Comparison of ENCODE assay signal across 9 cellular contexts in genomic region chr3:121855555-121855954, GRCh38. TPM values are rescaled to one million over a fixed set of nuclear protein-coding genes. Genes with fewer than 3 reads are reported as not detected.
DNase-seq lines count a peak whose midpoint lies in the region; ATAC-seq and TF ChIP-seq lines count a peak whose summit lies in the region.
"Had no signal": no experiment of that assay in that cellular context is flagged by ENCODE, and none has a peak within 500 bp of the region (broad histone marks: within the 10 kb centered on the region; RNA-seq: fewer than 3 reads in every experiment).

No MANE protein-coding gene starts in this region.

- no peak overlapping the region for H3K27ac ChIP-seq in DOHH2 (ENCODE audit: low read depth, low read length)

- H3K27me3 ChIP-seq in DOHH2 (ENCODE audit: control insufficient read depth, low read length), result no peaks in the 10 kb centered on the region

- no peaks in the 10 kb centered on the region for H3K27me3 Mint-ChIP-seq in WTC11 (ENCODE audit: low read depth)

- H3K4me1 ChIP-seq in DOHH2 (ENCODE audit: control insufficient read depth, low read length), result no peaks in the 10 kb centered on the region

- no peak overlapping the region for H3K4me3 Mint-ChIP-seq in WTC11

- peaks cover 89% of the 10 kb centered on the region for H3K79me2 ChIP-seq in DOHH2 (ENCODE audit: control insufficient read depth, low read length)

- CTCF ChIA-PET in WTC11 (lab: Charles Lee), result no interaction called here

- peak; percentile 92 for ATAC-seq in WTC11
- ATAC-seq in left lobe of liver, result peak; percentile 39
- no peak for ATAC-seq in HG03196 (IDR thresholded peaks at IDR 0.05; ENCODE audit: unreplicated experiment)

- H3K4me1 Mint-ChIP-seq in WTC11, result peaks cover 4% of the 10 kb centered on the region; the same call in 1 of the 2 replicates

- peaks cover 3% of the 10 kb centered on the region; the same call in 1 of the 2 replicates for H3K9me3 Mint-ChIP-seq in WTC11

- no peaks in the 10 kb centered on the region for H3F3A ChIP-seq in DOHH2 (ENCODE audit: control insufficient read depth, insufficient read depth)

- no peak overlapping the region for H3K4me2 ChIP-seq in DOHH2 (ENCODE audit: low read length)

- H3K27ac Mint-ChIP-seq in WTC11, result no peak overlapping the region

- H3K4me3 ChIP-seq in DOHH2 (ENCODE audit: low read length), result no peak overlapping the region

- no peaks in the 10 kb centered on the region for H3K9me2 ChIP-seq in DOHH2 (replicated peaks; ENCODE audit: control insufficient read depth, low read length)

- no peaks in the 10 kb centered on the region for H3K9me3 ChIP-seq in DOHH2 (ENCODE audit: control insufficient read depth, insufficient read depth, low read length)

- POLR2A ChIA-PET in WTC11 (lab: Charles Lee), result no interaction called here

- peak; percentile 15 for DNase-seq in HT1080 (ENCODE audit: low read depth)
- no peak for DNase-seq in WTC11 (ENCODE audit: low spot score)
- no peak for DNase-seq in left lobe of liver (ENCODE audit: low spot score)
- no peak for DNase-seq in 8988T
- DNase-seq in A172 (ENCODE audit: low spot score), result no peak
- no peak for DNase-seq in HCEC 1CT
- DNase-seq: retina had no signal

- H3K36me3 Mint-ChIP-seq in WTC11, result peaks cover 13% of the 10 kb centered on the region

- peak; percentile 63 for TF ChIP-seq CTCF in DOHH2 (IDR thresholded peaks at IDR 0.05; ENCODE audit: low read depth, low read length, poor library complexity, severe bottlenecking)
- TF ChIP-seq CTCF in WTC11 (IDR thresholded peaks at IDR 0.05), result peak; percentile 17; the same call in 1 of the 2 replicates

- H3K36me3 ChIP-seq in DOHH2 (ENCODE audit: control insufficient read depth, low read length), result peaks cover 79% of the 10 kb centered on the region

- no peaks in the 10 kb centered on the region for H4K20me1 ChIP-seq in DOHH2 (ENCODE audit: control insufficient read depth, insufficient read depth, low read depth, low read length)

TF ChIP-seq in WTC11, 78 proteins besides CTCF, POLR2A, EP300 and RAD21 (continues in another document):
- TF ChIP-seq ZNF396 (CRISPR knock-in tag; IDR thresholded peaks at IDR 0.05; ENCODE audit: borderline replicate concordance), result no peak
- TF ChIP-seq ETV6 (CRISPR knock-in tag; IDR thresholded peaks at IDR 0.05), result no peak
- TF ChIP-seq ATF6 (CRISPR knock-in tag; IDR thresholded peaks at IDR 0.05), result no peak
- no peak for TF ChIP-seq SP1 (CRISPR knock-in tag; conservative IDR thresholded peaks at IDR 0.05)
- no peak for TF ChIP-seq TEAD4 (CRISPR knock-in tag; IDR thresholded peaks at IDR 0.05)
- TF ChIP-seq RELA (CRISPR knock-in tag; IDR thresholded peaks at IDR 0.05; ENCODE audit: borderline replicate concordance), result no peak
- TF ChIP-seq KAT7 (CRISPR knock-in tag; IDR thresholded peaks at IDR 0.05; ENCODE audit: borderline replicate concordance), result no peak
- TF ChIP-seq ERG (CRISPR knock-in tag; IDR thresholded peaks at IDR 0.05), result no peak
- no peak for TF ChIP-seq FOXJ3 (CRISPR knock-in tag; IDR thresholded peaks at IDR 0.05; ENCODE audit: borderline replicate concordance)
- TF ChIP-seq ZNF416 (CRISPR knock-in tag; IDR thresholded peaks at IDR 0.05), result no peak
- no peak for TF ChIP-seq CREB1 (CRISPR knock-in tag; IDR thresholded peaks at IDR 0.05)
- TF ChIP-seq, protein P1, sequence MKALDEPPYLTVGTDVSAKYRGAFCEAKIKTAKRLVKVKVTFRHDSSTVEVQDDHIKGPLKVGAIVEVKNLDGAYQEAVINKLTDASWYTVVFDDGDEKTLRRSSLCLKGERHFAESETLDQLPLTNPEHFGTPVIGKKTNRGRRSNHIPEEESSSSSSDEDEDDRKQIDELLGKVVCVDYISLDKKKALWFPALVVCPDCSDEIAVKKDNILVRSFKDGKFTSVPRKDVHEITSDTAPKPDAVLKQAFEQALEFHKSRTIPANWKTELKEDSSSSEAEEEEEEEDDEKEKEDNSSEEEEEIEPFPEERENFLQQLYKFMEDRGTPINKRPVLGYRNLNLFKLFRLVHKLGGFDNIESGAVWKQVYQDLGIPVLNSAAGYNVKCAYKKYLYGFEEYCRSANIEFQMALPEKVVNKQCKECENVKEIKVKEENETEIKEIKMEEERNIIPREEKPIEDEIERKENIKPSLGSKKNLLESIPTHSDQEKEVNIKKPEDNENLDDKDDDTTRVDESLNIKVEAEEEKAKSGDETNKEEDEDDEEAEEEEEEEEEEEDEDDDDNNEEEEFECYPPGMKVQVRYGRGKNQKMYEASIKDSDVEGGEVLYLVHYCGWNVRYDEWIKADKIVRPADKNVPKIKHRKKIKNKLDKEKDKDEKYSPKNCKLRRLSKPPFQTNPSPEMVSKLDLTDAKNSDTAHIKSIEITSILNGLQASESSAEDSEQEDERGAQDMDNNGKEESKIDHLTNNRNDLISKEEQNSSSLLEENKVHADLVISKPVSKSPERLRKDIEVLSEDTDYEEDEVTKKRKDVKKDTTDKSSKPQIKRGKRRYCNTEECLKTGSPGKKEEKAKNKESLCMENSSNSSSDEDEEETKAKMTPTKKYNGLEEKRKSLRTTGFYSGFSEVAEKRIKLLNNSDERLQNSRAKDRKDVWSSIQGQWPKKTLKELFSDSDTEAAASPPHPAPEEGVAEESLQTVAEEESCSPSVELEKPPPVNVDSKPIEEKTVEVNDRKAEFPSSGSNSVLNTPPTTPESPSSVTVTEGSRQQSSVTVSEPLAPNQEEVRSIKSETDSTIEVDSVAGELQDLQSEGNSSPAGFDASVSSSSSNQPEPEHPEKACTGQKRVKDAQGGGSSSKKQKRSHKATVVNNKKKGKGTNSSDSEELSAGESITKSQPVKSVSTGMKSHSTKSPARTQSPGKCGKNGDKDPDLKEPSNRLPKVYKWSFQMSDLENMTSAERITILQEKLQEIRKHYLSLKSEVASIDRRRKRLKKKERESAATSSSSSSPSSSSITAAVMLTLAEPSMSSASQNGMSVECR (CRISPR knock-in tag; IDR thresholded peaks at IDR 0.05; ENCODE audit: borderline replicate concordance), result no peak
- TF ChIP-seq MYBL2 (CRISPR knock-in tag; IDR thresholded peaks at IDR 0.05), result no peak

RNA-seq across cellular contexts. Expression of gene EAF2, which starts 20.5 kb away (rescaled TPM):
- total RNA-seq in HT1080 (2014; rRNA removed; shearing (Covaris generic)), result 2.1 and 3.7 TPM in 2 replicates
- polyA plus RNA-seq in HT1080 (2015; cell fraction: cytosol; rRNA removed), result 2.8 and 3.6 TPM in 2 replicates
- polyA plus RNA-seq in HT1080 (2015; cell fraction: nucleus; rRNA removed), result 1.3 and 1.8 TPM in 2 replicates
- total RNA-seq in WTC11 (2021) (5.3 to 7.6 TPM (median 7.0 TPM) in 3 replicates), left lobe of liver (2.2 TPM)
- 4.5 and 4.7 TPM in 2 replicates for total RNA-seq in A172 (2014; rRNA removed; shearing (Covaris generic))

RNA-seq across cellular contexts. Expression of gene IQCB1, which starts 20.7 kb away (rescaled TPM):
- 28.8 and 33.2 TPM in 2 replicates for total RNA-seq in HT1080 (2014; rRNA removed; shearing (Covaris generic))
- polyA plus RNA-seq in HT1080 (2015; cell fraction: cytosol; rRNA removed), result 33.3 and 34.8 TPM in 2 replicates
- polyA plus RNA-seq in HT1080 (2015; cell fraction: nucleus; rRNA removed), result 83.3 and 90.3 TPM in 2 replicates
- total RNA-seq in WTC11 (2021) (26.8 to 30.2 TPM (median 27.7 TPM) in 3 replicates), left lobe of liver (3.9 TPM)
- total RNA-seq in A172 (2014; rRNA removed; shearing (Covaris generic)), result 27.8 and 35.6 TPM in 2 replicates

RNA-seq across cellular contexts. Expression of gene SLC15A2, which starts 38.6 kb away (rescaled TPM):
- total RNA-seq in HT1080 (2014; rRNA removed; shearing (Covaris generic)), result not detected in 2 replicates
- polyA plus RNA-seq in HT1080 (2015; cell fraction: cytosol; rRNA removed), result 0.02 and 0.14 TPM in 2 replicates
- polyA plus RNA-seq in HT1080 (2015; cell fraction: nucleus; rRNA removed), result 0.70 and 0.98 TPM in 2 replicates
- 2.4 to 3.8 TPM (median 3.4 TPM) in 3 replicates for total RNA-seq in WTC11 (2021)
- 1.5 TPM for total RNA-seq in left lobe of liver
- not detected in 2 replicates for total RNA-seq in A172 (2014; rRNA removed; shearing (Covaris generic))
